ENCODE assay signal across 8 cellular contexts in the genomic region with DNA sequence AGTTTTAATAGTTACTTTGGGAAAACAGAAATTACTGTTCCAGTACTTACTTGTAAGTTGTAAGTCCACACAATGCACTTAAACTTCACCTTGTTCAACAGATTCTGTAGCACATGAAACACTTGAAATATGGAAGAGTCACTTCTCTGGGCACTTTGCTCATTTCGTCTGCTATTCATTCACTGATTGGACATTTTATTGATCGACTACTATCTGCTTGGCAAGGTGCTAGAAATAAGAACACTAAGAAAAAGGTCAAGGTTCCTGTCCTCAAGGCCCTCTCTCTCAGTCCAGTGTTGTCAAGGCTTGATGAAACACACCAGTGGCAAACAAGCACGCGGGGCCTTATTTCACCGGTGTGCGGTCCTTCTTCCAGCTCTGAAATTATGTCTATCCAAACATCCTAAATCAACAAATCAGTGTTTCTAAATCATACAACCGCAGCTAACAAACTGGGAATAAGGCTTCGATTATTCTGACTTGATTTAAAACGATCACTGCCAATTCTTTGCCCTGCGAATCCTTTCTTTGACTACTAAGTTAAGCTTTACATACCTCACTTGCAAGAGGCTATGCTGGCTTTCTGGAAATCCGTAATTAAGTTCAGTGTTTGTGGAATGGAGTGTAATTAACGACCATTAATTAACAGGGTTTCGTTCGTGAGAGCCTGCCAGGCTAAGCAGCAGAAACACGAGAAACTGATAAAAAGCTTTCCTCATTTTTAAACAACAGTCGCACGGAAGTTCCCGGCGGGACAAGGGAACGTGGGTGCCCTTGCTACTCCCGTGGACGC. TPM values are rescaled to one million over a fixed set of nuclear protein-coding genes. Genes with fewer than 3 reads are reported as not detected.
DNase-seq lines count a peak whose midpoint lies in the region; ATAC-seq and TF ChIP-seq lines count a peak whose summit lies in the region.

No MANE protein-coding gene starts in this region.

- peak overlapping the region; percentile 43 for H3K18ac ChIP-seq in trophoblast cell (ENCODE audit: low read length)

- H3K27ac ChIP-seq in SJSA1 (peak overlapping the region; percentile 77), esophagus squamous epithelium (peak overlapping the region; percentile 93 to 98 (median 95)), trophoblast cell (ENCODE audit: low read depth, low read length) (peak overlapping the region; percentile 98)

- peaks cover 9% of the 10 kb centered on the region for H3K36me3 ChIP-seq in SJSA1
- no peaks in the 10 kb centered on the region for H3K36me3 ChIP-seq in esophagus squamous epithelium
- no peaks in the 10 kb centered on the region for H3K36me3 ChIP-seq in trophoblast cell (ENCODE audit: control insufficient read depth in 1 of 2, insufficient read depth in 2 of 2, low read length in 2 of 2)

- H2BK120ac ChIP-seq in trophoblast cell (ENCODE audit: insufficient read depth, low read length, poor library complexity): peak overlapping the region; percentile 62

- peaks cover 16% of the 10 kb centered on the region for H3K4me1 ChIP-seq in SJSA1 (replicated peaks)
- peaks cover 13 to 45% (median 20%) of the 10 kb centered on the region in 3 donors for H3K4me1 ChIP-seq in esophagus squamous epithelium
- peaks cover 0 to 9% of the 10 kb centered on the region in 2 experiments for H3K4me1 ChIP-seq in trophoblast cell (ENCODE audit: control insufficient read depth in 1 of 2, insufficient read depth in 2 of 2, low read length in 2 of 2)

- peak overlapping the region; percentile 64 for H3K4me2 ChIP-seq in trophoblast cell (ENCODE audit: low read length)

- H3K14ac ChIP-seq in trophoblast cell (ENCODE audit: low read length): peak overlapping the region; percentile 55

- DNase-seq in NCI-H82 (lab: John Stamatoyannopoulos, UW) (peak; percentile 14), NCI-H82 treated with DMSO at 0.1 percent for 48 hours (lab: John Stamatoyannopoulos, UW; ENCODE audit: unreplicated experiment) (no peak), SJSA1 (ENCODE audit: low read depth in 1 of 2, low spot score in 2 of 2) (no peak), esophagus squamous epithelium (lab: John Stamatoyannopoulos, UW) (no peak), trophoblast cell (no peak), dedifferentiated amniotic fluid mesenchymal stem cell (ENCODE audit: extremely low spot score) (no peak)

- no peak overlapping the region for H3K23ac ChIP-seq in trophoblast cell (ENCODE audit: low read length)

- H3K79me1 ChIP-seq in trophoblast cell (ENCODE audit: low read length): peaks cover 15% of the 10 kb centered on the region

- no peak for ATAC-seq in GM21786 (IDR thresholded peaks at IDR 0.05; ENCODE audit: unreplicated experiment)
- no peak for ATAC-seq in HG03108 (IDR thresholded peaks at IDR 0.05; ENCODE audit: unreplicated experiment)

- peak overlapping the region; percentile 69 for H2BK5ac ChIP-seq in trophoblast cell (ENCODE audit: low read depth, low read length, poor library complexity)

- no peaks in the 10 kb centered on the region for H3K27me3 ChIP-seq in SJSA1 (replicated peaks)
- no peaks in the 10 kb centered on the region for H3K27me3 ChIP-seq in esophagus squamous epithelium
- H3K27me3 ChIP-seq in trophoblast cell (ENCODE audit: insufficient read depth, low read length): no peaks in the 10 kb centered on the region

- TF ChIP-seq POLR2A in esophagus squamous epithelium (IDR thresholded peaks at IDR 0.05): no peak

- H2AFZ ChIP-seq in trophoblast cell (ENCODE audit: insufficient read depth, low read length, poor library complexity): no peak overlapping the region

- H3K79me2 ChIP-seq in trophoblast cell (ENCODE audit: control insufficient read depth, insufficient read depth, low read length, poor library complexity): peaks cover 13% of the 10 kb centered on the region

- no peak for TF ChIP-seq CTCF in esophagus squamous epithelium (IDR thresholded peaks at IDR 0.05)

- peak overlapping the region; percentile 47 for H4K12ac ChIP-seq in trophoblast cell (ENCODE audit: low read depth, low read length)

- no peak overlapping the region for H2BK12ac ChIP-seq in trophoblast cell (ENCODE audit: low read length)

- peak overlapping the region; percentile 84 for H4K8ac ChIP-seq in trophoblast cell (ENCODE audit: low read depth, low read length)

- H3K4me3 ChIP-seq in SJSA1: peak overlapping the region; percentile 86
- peak overlapping the region; percentile 79 to 98 (median 87) for H3K4me3 ChIP-seq in esophagus squamous epithelium
- peak overlapping the region; percentile 96 for H3K4me3 ChIP-seq in trophoblast cell (ENCODE audit: low read depth, low read length)

- peak overlapping the region; percentile 59 for H3K9ac ChIP-seq in trophoblast cell (ENCODE audit: low read length)

- intact Hi-C loops in esophagus squamous epithelium (cut with DNase I): no loop called here

- H3K9me3 ChIP-seq in SJSA1 (replicated peaks): no peaks in the 10 kb centered on the region
- no peaks in the 10 kb centered on the region for H3K9me3 ChIP-seq in esophagus squamous epithelium
- H3K9me3 ChIP-seq in trophoblast cell (ENCODE audit: insufficient read depth, low read depth, low read length): no peaks in the 10 kb centered on the region

- peak overlapping the region; percentile 75 for H4K91ac ChIP-seq in trophoblast cell (ENCODE audit: low read depth, low read length)

- H2AK5ac ChIP-seq in trophoblast cell (ENCODE audit: low read length): no peak overlapping the region

- WGBS in esophagus squamous epithelium, 2 donors: 17 to 22% methylated on average over 15 to 20 of the region's 22 CpGs
- no CpG with 5 or more reads among the region's 22 CpGs for WGBS in trophoblast cell (ENCODE audit: extremely low coverage, insufficient coverage, insufficient read length)

- peak overlapping the region; percentile 19 for H3K4ac ChIP-seq in trophoblast cell (ENCODE audit: low read depth, low read length)

RNA-seq across cellular contexts. Expression of a gene that starts 0.7 kb away (rescaled TPM):
- total RNA-seq in SJSA1 (2014; rRNA removed; shearing (Covaris generic)): 234 and 288 TPM in 2 replicates
- 10 to 100 TPM; 27.1 to 60.1 (median 45.1) TPM for total RNA-seq in esophagus squamous epithelium
- 138 and 148 TPM in 2 replicates for polyA plus RNA-seq in trophoblast cell (2013)
